Comparison of ENCODE assay signal across 8 cellular contexts in the genomic region with DNA sequence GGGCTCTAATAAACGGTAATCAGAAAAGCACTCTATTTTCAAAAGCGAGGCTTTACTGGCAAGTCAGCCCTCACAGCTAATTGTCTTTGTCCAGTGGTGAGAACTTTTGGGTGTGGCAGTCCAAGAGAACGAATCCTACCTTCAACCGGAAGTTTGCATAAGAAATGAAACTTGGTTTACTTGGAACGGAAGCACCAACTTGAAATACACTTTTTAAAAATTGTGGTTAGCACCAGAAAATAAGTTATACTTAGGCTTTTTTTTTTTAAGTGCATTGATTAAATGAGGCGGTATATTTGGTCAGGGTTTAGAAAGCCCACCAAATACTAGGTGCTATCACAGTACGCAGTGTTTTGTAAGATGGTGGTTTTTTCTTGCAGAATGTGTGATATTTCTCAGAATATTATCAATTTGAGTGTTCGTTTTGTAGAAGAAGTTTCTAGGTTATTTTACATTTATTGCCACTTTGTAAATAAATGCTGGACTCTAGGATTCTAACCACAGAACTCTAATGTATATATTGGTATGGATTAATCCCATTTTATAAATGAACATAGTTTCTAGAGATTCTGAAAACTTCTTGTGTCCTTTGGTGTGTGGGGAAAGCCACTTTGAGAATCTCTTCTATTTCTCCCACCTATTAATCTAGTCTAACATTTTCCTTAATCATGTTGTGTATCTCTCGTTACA. TPM values are rescaled to one million over a fixed set of nuclear protein-coding genes. Genes with fewer than 3 reads are reported as not detected.
DNase-seq lines count a peak whose midpoint lies in the region; ATAC-seq and TF ChIP-seq lines count a peak whose summit lies in the region.

No MANE protein-coding gene starts in this region.

- in situ Hi-C loops in astrocyte of the cerebellum (cut with HindIII; ENCODE audit: low sequenced_read_pairs), result no loop called here

- intact Hi-C loops in activated CD4-positive, alpha-beta T cell treated with anti-CD3 and anti-CD28 coated beads, Interleukin-2, amount 10 ng/mL, durations not matched to agents 24 days and 14 days (cut with micrococcal nuclease), result loop anchor here (1.0 to 10.0 kb wide), 4 partner anchors 236 to 912 kb away; partner anchors contain the start of genes EMILIN2 and LPIN2
- intact Hi-C loops in left colon (cut with DNase I, micrococcal nuclease) (loop anchor here in 1 of 2 donors (10.0 kb wide), 1 partner anchor 94 kb away; no protein-coding TSS in a partner anchor), tibial artery (cut with DNase I; ENCODE audit: low total_unique reads) (loop anchor here (5.0 to 10.0 kb wide), 4 partner anchors 92 to 252 kb away; partner anchors contain the start of gene LPIN2)

- peak overlapping the region; percentile 95 for H3K27ac Mint-ChIP-seq in activated CD4-positive, alpha-beta T cell treated with anti-CD3 and anti-CD28 coated beads, Interleukin-2, amount 10 ng/mL, durations not matched to agents 24 days and 14 days

- H3K27me3 ChIP-seq in tibial artery, result no peaks in the 10 kb centered on the region

- no peaks in the 10 kb centered on the region for H3K27me3 Mint-ChIP-seq in activated CD4-positive, alpha-beta T cell treated with anti-CD3 and anti-CD28 coated beads, Interleukin-2, amount 10 ng/mL, durations not matched to agents 24 days and 14 days

- peaks cover 34% of the 10 kb centered on the region for H3K36me3 Mint-ChIP-seq in activated CD4-positive, alpha-beta T cell treated with anti-CD3 and anti-CD28 coated beads, Interleukin-2, amount 10 ng/mL, durations not matched to agents 24 days and 14 days (ENCODE audit: low read depth)

- peaks cover 0 to 67% (median 25%) of the 10 kb centered on the region in 4 donors for H3K4me1 ChIP-seq in tibial artery

- peak overlapping the region; percentile 98 for H3K4me3 Mint-ChIP-seq in activated CD4-positive, alpha-beta T cell treated with anti-CD3 and anti-CD28 coated beads, Interleukin-2, amount 10 ng/mL, durations not matched to agents 24 days and 14 days

- peak; percentile 84 for DNase-seq in activated CD4-positive, alpha-beta T cell treated with anti-CD3 and anti-CD28 coated beads, Interleukin-2, amount 10 ng/mL, durations not matched to agents 24 days and 14 days
- no peak for DNase-seq in activated CD4-positive, alpha-beta T cell treated with anti-CD3 and anti-CD28 coated beads for 1 hour
- DNase-seq in NCI-H460 (ENCODE audit: extremely low read depth, low read depth), result peak; percentile 22
- no peak for DNase-seq in astrocyte of the cerebellum (ENCODE audit: low read depth)
- DNase-seq in left colon, result peak; percentile 31 to 58
- DNase-seq in tibial artery, result no peak
- no peak for DNase-seq in SHP77 treated with DMSO at 0.1 percent for 48 hours (lab: John Stamatoyannopoulos, UW)

- H3K36me3 ChIP-seq in tibial artery, result peaks cover 9 to 13% (median 9%) of the 10 kb centered on the region in 3 donors

- peaks cover 62% of the 10 kb centered on the region for H3K4me1 Mint-ChIP-seq in activated CD4-positive, alpha-beta T cell treated with anti-CD3 and anti-CD28 coated beads, Interleukin-2, amount 10 ng/mL, durations not matched to agents 24 days and 14 days

- H3K4me3 ChIP-seq in astrocyte of the cerebellum (ENCODE audit: low read depth, low read length) (peak overlapping the region; percentile 92), tibial artery (peak overlapping the region; percentile 75 to 98)

- no peak for TF ChIP-seq CTCF in astrocyte of the cerebellum (IDR thresholded peaks at IDR 0.05; ENCODE audit: low read depth, low read length, missing control alignments)
- TF ChIP-seq CTCF in tibial artery (IDR thresholded peaks at IDR 0.05), result no peak

- peak; percentile 47 for ATAC-seq in left colon
- no peak for ATAC-seq in HG03378 (IDR thresholded peaks at IDR 0.05; ENCODE audit: unreplicated experiment)

- H3K9me3 Mint-ChIP-seq in activated CD4-positive, alpha-beta T cell treated with anti-CD3 and anti-CD28 coated beads, Interleukin-2, amount 10 ng/mL, durations not matched to agents 24 days and 14 days, result no peaks in the 10 kb centered on the region

- no peaks in the 10 kb centered on the region for H3K9me3 ChIP-seq in tibial artery

- peak overlapping the region; percentile 93 to 98 for H3K27ac ChIP-seq in tibial artery

RNA-seq across cellular contexts. Expression of gene MYL12A, which starts 1.2 kb away (rescaled TPM):
- total RNA-seq in activated CD4-positive, alpha-beta T cell treated with anti-CD3 and anti-CD28 coated beads, Interleukin-2, amount 10 ng/mL, durations not matched to agents 24 days and 14 days, result 337 and 340 TPM in 2 replicates
- 644 and 647 TPM in 2 replicates for total RNA-seq in NCI-H460 (2014; rRNA removed; shearing (Covaris generic))
- 215 and 218 TPM in 2 replicates for polyA plus RNA-seq in NCI-H460 (2014; cell fraction: nucleus; rRNA removed)
- total RNA-seq in left colon, result 100 to 1,000 TPM; 520 to 622 TPM

RNA-seq across cellular contexts. Expression of gene MYL12B, which starts 13.1 kb away (rescaled TPM):
- total RNA-seq in activated CD4-positive, alpha-beta T cell treated with anti-CD3 and anti-CD28 coated beads, Interleukin-2, amount 10 ng/mL, durations not matched to agents 24 days and 14 days, result 239 and 245 TPM in 2 replicates
- total RNA-seq in NCI-H460 (2014; rRNA removed; shearing (Covaris generic)), result 410 and 432 TPM in 2 replicates
- 168 and 199 TPM in 2 replicates for polyA plus RNA-seq in NCI-H460 (2014; cell fraction: nucleus; rRNA removed)
- total RNA-seq in left colon, result 100 to 1,000 TPM; 563 to 581 TPM

RNA-seq across cellular contexts. Expression of gene MYOM1, which starts 29.0 kb away (rescaled TPM):
- total RNA-seq in activated CD4-positive, alpha-beta T cell treated with anti-CD3 and anti-CD28 coated beads, Interleukin-2, amount 10 ng/mL, durations not matched to agents 24 days and 14 days, result 0.75 and 1.3 TPM in 2 replicates
- total RNA-seq in NCI-H460 (2014; rRNA removed; shearing (Covaris generic)), result 0.10 and 0.32 TPM in 2 replicates
- polyA plus RNA-seq in NCI-H460 (2014; cell fraction: nucleus; rRNA removed), result 0.04 TPM in 1 of 2 replicates, not detected in the other
- 1 to 10 TPM; 3.5 to 9.6 TPM for total RNA-seq in left colon

Comparison
In these comparisons a context has a peak if more than half of its experiments do, and no peak if none do; other contexts are left out.
1. DNase-seq: peak in activated CD4-positive, alpha-beta T cell treated with anti-CD3 and anti-CD28 coated beads, Interleukin-2, amount 10 ng/mL, durations not matched to agents 24 days and 14 days (single experiment), NCI-H460 (single experiment) and left colon (2 of 2); none in activated CD4-positive, alpha-beta T cell treated with anti-CD3 and anti-CD28 coated beads for 1 hour (single experiment), astrocyte of the cerebellum (single experiment), tibial artery (0 of 2) and SHP77 treated with DMSO at 0.1 percent for 48 hours (single experiment).